18 cellular contexts compared by ENCODE assay signal in the genomic region with DNA sequence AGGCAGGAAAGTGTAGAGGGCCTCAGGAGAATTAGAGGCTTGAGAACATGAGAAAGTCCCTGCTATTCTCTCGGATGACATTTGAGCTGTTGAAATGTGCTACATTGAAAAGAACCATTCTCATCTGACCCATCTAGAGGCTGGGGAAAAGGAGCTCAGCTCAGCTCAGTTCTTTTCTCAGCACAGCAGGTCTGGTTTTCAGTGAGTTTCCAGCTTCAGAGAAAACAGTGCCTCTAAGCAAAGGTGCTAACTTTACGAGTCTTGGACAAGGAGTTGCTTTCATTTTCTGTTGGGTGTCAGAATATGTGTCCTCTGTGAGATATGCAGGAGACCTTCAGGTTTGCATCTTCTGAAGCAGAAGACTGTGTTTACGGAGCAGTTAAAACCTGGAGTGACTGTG.
DNase-seq lines count a peak whose midpoint lies in the region; ATAC-seq, FAIRE-seq and TF ChIP-seq lines count a peak whose summit lies in the region.
"Had no signal": no experiment of that assay in that cellular context is flagged by ENCODE, and none has a peak within 500 bp of the region (broad histone marks: within the 10 kb centered on the region; RNA-seq: fewer than 3 reads in every experiment).

No MANE protein-coding gene starts in this region.

- H3K23me2 ChIP-seq in H1 (ENCODE audit: low read depth, low read length), result no peaks in the 10 kb centered on the region

- no peak overlapping the region for H3K23ac ChIP-seq in H1 (ENCODE audit: insufficient read length)

- H2BK20ac ChIP-seq in H1 (ENCODE audit: low read length), result no peak overlapping the region

- H3K4me1 ChIP-seq in H1 (replicated peaks in 1 of 4; ENCODE audit: control insufficient read depth in 3 of 4, insufficient read depth in 4 of 4, low read length in 3 of 4) (no peaks in the 10 kb centered on the region), rectal smooth muscle tissue (ENCODE audit: control insufficient read depth, insufficient read depth, low read length) (peaks cover 5% of the 10 kb centered on the region), HAP-1 (no peaks in the 10 kb centered on the region)

- ATAC-seq in HG03432 (IDR thresholded peaks at IDR 0.05; ENCODE audit: unreplicated experiment), result peak; percentile 54

- TF ChIP-seq POLR2A in H1 (IDR thresholded peaks at IDR 0.05; ENCODE audit: control extremely low read depth in 1 of 2, low read depth in 2 of 2, low read length in 2 of 2), result no peak

- POLR2A ChIA-PET in H1 (lab: Charles Lee; ENCODE audit: partially characterized antibody), result no interaction called here
- POLR2A ChIA-PET in GM10248 (lab: Yijun Ruan, JAX), result no interaction called here

- H2BK120ac ChIP-seq in H1 (replicated peaks; ENCODE audit: low read depth, low read length), result no peak overlapping the region

- H3K79me2 ChIP-seq in H1 (ENCODE audit: control insufficient read depth in 1 of 2, insufficient read depth in 2 of 2, low read length in 2 of 2), result no peaks in the 10 kb centered on the region

- H3K56ac ChIP-seq in H1 (replicated peaks; ENCODE audit: insufficient read length, low read depth, low read length), result no peak overlapping the region

- H3K27me3 ChIP-seq in H1 (replicated peaks in 1 of 4; ENCODE audit: control insufficient read depth in 3 of 4, extremely low read depth in 1 of 4, insufficient read depth in 3 of 4, low read length in 3 of 4) (peaks cover 0 to 1% (median 0%) of the 10 kb centered on the region in 4 experiments; a peak in 2 of 7 replicates), rectal smooth muscle tissue (ENCODE audit: control insufficient read depth, insufficient read depth, low read length) (no peaks in the 10 kb centered on the region), HAP-1 (ENCODE audit: low read depth) (no peaks in the 10 kb centered on the region)

- TF ChIP-seq RAD21 in H1 (IDR thresholded peaks at IDR 0.05 in 1 of 2, conservative IDR thresholded peaks at IDR 0.05 in 1 of 2; ENCODE audit: low read depth in 2 of 2, low read length in 2 of 2), result no peak

- H4K8ac ChIP-seq in H1 (ENCODE audit: extremely low read depth, insufficient read depth, low read length), result no peak overlapping the region

- TF ChIP-seq CTCF in GM12865 (IDR thresholded peaks at IDR 0.05; ENCODE audit: insufficient read depth, low read depth, low read length, missing control alignments), result no peak
- TF ChIP-seq CTCF in H1 (IDR thresholded peaks at IDR 0.05; ENCODE audit: control extremely low read depth in 1 of 3, insufficient read depth in 1 of 3, low read depth in 1 of 3, low read length in 3 of 3), result no peak
- TF ChIP-seq CTCF in GM10248 (IDR thresholded peaks at IDR 0.05; ENCODE audit: control extremely low read depth, extremely low read depth, low read depth, missing control alignments), result no peak

- H2AK5ac ChIP-seq in H1 (ENCODE audit: low read depth, low read length), result no peak overlapping the region

- H3K9me3 ChIP-seq in H1 (ENCODE audit: insufficient read depth in 2 of 2, low read depth in 1 of 2, low read length in 1 of 2) (no peaks in the 10 kb centered on the region), HAP-1 (no peaks in the 10 kb centered on the region)
- H3K9me3 ChIP-seq: Caco-2 had no signal

- in situ Hi-C loops in HAP-1 (cut with MboI; ENCODE audit: low sequenced_read_pairs), result no loop called here

- no peak overlapping the region for H3K4me2 ChIP-seq in H1 (ENCODE audit: insufficient read depth in 1 of 2, low read depth in 2 of 2, low read length in 2 of 2)

- WGBS in H1 (ENCODE audit: extremely low coverage in 1 of 2, insufficient coverage in 1 of 2, insufficient read length in 1 of 2, insufficient replicate concordance in 2 of 2, low coverage in 1 of 2, low lambda C conversion rate in 2 of 2, missing lambda C conversion rate in 1 of 2), 2 experiments, result 90% methylated on average over 3 of the region's 3 CpGs; no CpG with 5 or more reads in 1 of the 2 experiments

- H3K9ac ChIP-seq in H1 (replicated peaks in 1 of 4; ENCODE audit: extremely low read depth in 1 of 4, low read depth in 3 of 4, low read length in 3 of 4) (no peak overlapping the region), rectal smooth muscle tissue (ENCODE audit: low read length) (no peak overlapping the region)

- H3K36me3 ChIP-seq in H1 (ENCODE audit: control insufficient read depth in 2 of 4, insufficient read depth in 4 of 4, low read length in 3 of 4) (no peaks in the 10 kb centered on the region; a peak in 1 of 8 replicates), rectal smooth muscle tissue (ENCODE audit: control insufficient read depth, insufficient read depth, low read length) (no peaks in the 10 kb centered on the region), HAP-1 (replicated peaks) (no peaks in the 10 kb centered on the region)

- H2BK15ac ChIP-seq in H1 (ENCODE audit: low read length), result no peak overlapping the region

- no peaks in the 10 kb centered on the region for H3K79me1 ChIP-seq in H1 (ENCODE audit: low read depth, low read length)

- H3K27ac ChIP-seq in H1 (ENCODE audit: low read depth, low read length) (no peak overlapping the region), rectal smooth muscle tissue (ENCODE audit: low read depth, low read length) (peak overlapping the region; percentile 48)
- H3K27ac ChIP-seq: SK-N-MC had no signal

- no peak overlapping the region for H2BK5ac ChIP-seq in H1 (ENCODE audit: low read depth, low read length)

- H3K4me3 ChIP-seq in GM12865 (ENCODE audit: low read depth, low read length) (no peak overlapping the region), H1 (ENCODE audit: extremely low read depth in 1 of 4, insufficient read depth in 2 of 4, low read depth in 3 of 4, low read length in 4 of 4) (no peak overlapping the region), rectal smooth muscle tissue (ENCODE audit: low read length) (peak overlapping the region; percentile 2), HAP-1 (no peak overlapping the region)
- H3K4me3 ChIP-seq: lung, SK-N-MC had no signal

- TF ChIP-seq EP300 in H1 (IDR thresholded peaks at IDR 0.05; ENCODE audit: borderline replicate concordance in 1 of 2, low read depth in 2 of 2, low read length in 2 of 2), result no peak

- FAIRE-seq in H1 (lab: Jason Lieb, UNC), result no peak
- FAIRE-seq: endometrium, frontal cortex had no signal

- CTCF ChIA-PET in H1 (lab: Charles Lee; ENCODE audit: partially characterized antibody), result interaction anchor here (0.7 to 2.6 kb wide), 3 partner anchors 11 to 350 kb away, joined by 3 to 8 read pairs (median 3); no protein-coding TSS in a partner anchor
- CTCF ChIA-PET in GM10248 (lab: Yijun Ruan, JAX), result interaction anchor here (0.7 to 3.9 kb wide), 2 partner anchors 12 to 16 kb away, joined by 3 to 20 read pairs; no protein-coding TSS in a partner anchor

- peak; percentile 25 for DNase-seq in GM12865 (ENCODE audit: low read depth)
- no peak for DNase-seq in H1 (ENCODE audit: low read depth in 1 of 2, low spot score in 2 of 2)
- DNase-seq in HAP-1 (ENCODE audit: low spot score in 2 of 2), result no peak
- DNase-seq in GM10248 (ENCODE audit: extremely low spot score), result no peak
- no peak for DNase-seq in hippocampal formation (lab: John Stamatoyannopoulos, UW)
- DNase-seq in NOMO-1 (lab: John Stamatoyannopoulos, UW; ENCODE audit: unreplicated experiment in 2 of 2), result no peak
- DNase-seq: activated CD4-positive, alpha-beta T cell treated with anti-CD3 and anti-CD28 coated beads for 4 hours; activated CD8-positive, alpha-beta memory T cell treated with anti-CD3 and anti-CD28 coated beads, Interleukin-2, amount 50 U/mL, for 4 hours; activated gamma-delta T cell treated with Interleukin-2 at 50 U/mL for 16 hours; anterior cingulate cortex; Caco-2; cerebellar nuclear complex had no signal

- peak overlapping the region; percentile 82; the same call in 1 of the 2 replicates for H2AFZ ChIP-seq in H1 (ENCODE audit: low read length)

- H4K91ac ChIP-seq in H1 (replicated peaks; ENCODE audit: insufficient read length, low read length), result no peak overlapping the region

- no peak overlapping the region for H4K5ac ChIP-seq in H1 (ENCODE audit: insufficient read length, low read depth, low read length)

- H4K20me1 ChIP-seq in H1 (replicated peaks in 1 of 2; ENCODE audit: control insufficient read depth in 1 of 2, insufficient read depth in 2 of 2, low read length in 2 of 2), result no peaks in the 10 kb centered on the region

- no peak overlapping the region for H3K14ac ChIP-seq in H1 (ENCODE audit: insufficient read length)

- H3K18ac ChIP-seq in H1 (ENCODE audit: extremely low read depth, low read length), result no peak overlapping the region

- H3K4ac ChIP-seq in H1 (replicated peaks; ENCODE audit: insufficient read length, low read depth, low read length), result no peak overlapping the region

- no peak overlapping the region for H2BK12ac ChIP-seq in H1 (ENCODE audit: low read depth, low read length)

TF ChIP-seq in H1, 55 proteins besides CTCF, POLR2A, EP300 and RAD21 (continues in another document):
- TF ChIP-seq TAF1 (IDR thresholded peaks at IDR 0.05; ENCODE audit: low read depth, low read length), result no peak
